ENCODE assay signal across 40 cellular contexts in the genomic region with DNA sequence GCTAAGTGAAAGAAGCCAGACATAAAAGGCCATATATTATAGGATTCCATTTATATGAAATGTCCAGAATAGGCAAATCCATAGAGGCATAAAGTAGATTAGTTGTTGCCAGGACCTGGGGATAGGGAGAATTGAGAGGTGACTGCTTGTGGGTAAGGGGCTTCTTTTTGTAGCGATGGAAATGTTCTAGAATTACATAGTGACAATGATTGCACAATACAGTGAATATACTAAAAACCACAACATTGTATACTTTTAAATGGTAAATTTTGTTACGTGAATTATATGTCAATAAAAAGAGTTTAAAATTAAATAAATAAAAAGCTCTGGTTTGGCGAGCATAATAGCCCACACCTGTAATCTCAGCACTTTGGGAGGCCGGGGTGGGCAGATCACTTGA.
"Had no signal": no experiment of that assay in that cellular context is flagged by ENCODE, and none has a peak within 500 bp of the region (broad histone marks: within the 10 kb centered on the region; RNA-seq: fewer than 3 reads in every experiment).

No MANE protein-coding gene starts in this region.

- H3K4me1 Mint-ChIP-seq: activated naive CD4-positive, alpha-beta T cell treated with anti-CD3 and anti-CD28 coated beads, Interleukin-2, amount 10 ng/mL, durations not matched to agents 7 days and 5 days; activated naive CD4-positive, alpha-beta T cell treated with anti-CD3 and anti-CD28 coated beads, Interleukin-2, amount 50 U/mL, for 24 hours; activated naive CD8-positive, alpha-beta T cell treated with anti-CD3 and anti-CD28 coated beads for 36 hours; activated naive CD8-positive, alpha-beta T cell treated with anti-CD3 and anti-CD28 coated beads, Interleukin-2, amount 10 ng/mL, durations not matched to agents 7 days and 5 days; activated naive CD8-positive, alpha-beta T cell treated with anti-CD3 and anti-CD28 coated beads, Interleukin-2, amount 50 U/mL, for 24 hours; activated T-helper 17 cell treated with anti-CD3 and anti-CD28 coated beads, Interleukin-2, amount 50 U/mL, for 72 hours; brain; central memory CD8-positive, alpha-beta T cell had no signal

- H3K4me3 Mint-ChIP-seq: activated naive CD4-positive, alpha-beta T cell treated with anti-CD3 and anti-CD28 coated beads for 36 hours; activated naive CD4-positive, alpha-beta T cell treated with anti-CD3 and anti-CD28 coated beads, Interleukin-2, amount 10 ng/mL, durations not matched to agents 7 days and 5 days; activated naive CD4-positive, alpha-beta T cell treated with anti-CD3 and anti-CD28 coated beads, Interleukin-2, amount 50 U/mL, for 24 hours; activated naive CD8-positive, alpha-beta T cell; activated naive CD8-positive, alpha-beta T cell treated with anti-CD3 and anti-CD28 coated beads for 36 hours; activated naive CD8-positive, alpha-beta T cell treated with anti-CD3 and anti-CD28 coated beads, Interleukin-2, amount 10 ng/mL, durations not matched to agents 7 days and 5 days; activated naive CD8-positive, alpha-beta T cell treated with anti-CD3 and anti-CD28 coated beads, Interleukin-2, amount 50 U/mL, for 24 hours; activated T-cell treated with anti-CD3 and anti-CD28 coated beads, Interleukin-2, amount 50 U/mL, for 24 hours; activated T-cell treated with anti-CD3 and anti-CD28 coated beads, Interleukin-2, amount 50 U/mL, for 4 hours; activated T-cell treated with anti-CD3 and anti-CD28 coated beads, Interleukin-2, amount 50 U/mL, for 72 hours; activated T-helper 1 cell treated with anti-CD3 and anti-CD28 coated beads, Interleukin-12 subunit alpha, Interleukin-12 subunit beta, Interleukin-2, Interleukin-4 antibody, amounts not matched to agents 30 ng/mL and 10 ng/mL and 1 ng/mL, durations not matched to agents 14 hours and 24 hours and 36 hours; activated T-helper 17 cell treated with anti-CD3 and anti-CD28 coated beads, Interleukin-2, amount 50 U/mL, for 72 hours; brain; central memory CD8-positive, alpha-beta T cell had no signal

- H3K27me3 ChIP-seq: adrenal gland, ascending aorta, body of pancreas, brain microvascular endothelial cell, breast epithelium, cardiac muscle cell had no signal

- DNase-seq: activated effector memory CD4-positive, alpha-beta T cell treated with anti-CD3 and anti-CD28 coated beads, Interleukin-2, amount 50 U/mL, for 16 hours; activated effector memory CD4-positive, alpha-beta T cell treated with Interleukin-2 at 50 U/mL for 16 hours; activated gamma-delta T cell; activated gamma-delta T cell treated with Interleukin-2 at 50 U/mL for 16 hours; activated naive CD4-positive, alpha-beta T cell; activated naive CD4-positive, alpha-beta T cell treated with anti-CD3 and anti-CD28 coated beads for 36 hours; activated naive CD4-positive, alpha-beta T cell treated with anti-CD3 and anti-CD28 coated beads, Interleukin-2, amount 10 ng/mL, durations not matched to agents 7 days and 5 days; activated naive CD4-positive, alpha-beta T cell treated with anti-CD3 and anti-CD28 coated beads, Interleukin-2, amount 50 U/mL, for 16 hours; activated naive CD4-positive, alpha-beta T cell treated with Interleukin-2 at 50 U/mL for 16 hours; activated naive CD8-positive, alpha-beta T cell treated with anti-CD3 and anti-CD28 coated beads for 36 hours; activated naive CD8-positive, alpha-beta T cell treated with anti-CD3 and anti-CD28 coated beads, Interleukin-2, amount 10 ng/mL, durations not matched to agents 7 days and 5 days; activated naive CD8-positive, alpha-beta T cell treated with anti-CD3 and anti-CD28 coated beads, Interleukin-2, amount 50 U/mL, for 24 hours; activated T-cell treated with anti-CD3 and anti-CD28 coated beads, Interleukin-2, amount 50 U/mL, for 1 hour; activated T-cell treated with anti-CD3 and anti-CD28 coated beads, Interleukin-2, amount 50 U/mL, for 24 hours; activated T-cell treated with anti-CD3 and anti-CD28 coated beads, Interleukin-2, amount 50 U/mL, for 4 hours; activated T-cell treated with anti-CD3 and anti-CD28 coated beads, Interleukin-2, amount 50 U/mL, for 48 hours; activated T-cell treated with anti-CD3 and anti-CD28 coated beads, Interleukin-2, amount 50 U/mL, for 72 hours; adrenal gland; amniotic stem cell; amygdala; anterior cingulate cortex; aorta; body of pancreas; brain microvascular endothelial cell; caudate nucleus; central memory CD4-positive, alpha-beta T cell; cerebellar nuclear complex had no signal

- H3K9me3 Mint-ChIP-seq: activated T-helper 17 cell treated with anti-CD3 and anti-CD28 coated beads, Interleukin-2, amount 50 U/mL, for 72 hours; central memory CD8-positive, alpha-beta T cell had no signal

- H3K27me3 Mint-ChIP-seq: activated naive CD4-positive, alpha-beta T cell treated with anti-CD3 and anti-CD28 coated beads, Interleukin-2, amount 50 U/mL, for 24 hours; activated naive CD8-positive, alpha-beta T cell; activated naive CD8-positive, alpha-beta T cell treated with anti-CD3 and anti-CD28 coated beads for 36 hours; activated naive CD8-positive, alpha-beta T cell treated with anti-CD3 and anti-CD28 coated beads, Interleukin-2, amount 10 ng/mL, durations not matched to agents 7 days and 5 days; activated naive CD8-positive, alpha-beta T cell treated with anti-CD3 and anti-CD28 coated beads, Interleukin-2, amount 50 U/mL, for 24 hours; activated T-cell treated with anti-CD3 and anti-CD28 coated beads, Interleukin-2, amount 50 U/mL, for 24 hours; activated T-helper 17 cell treated with anti-CD3 and anti-CD28 coated beads, Interleukin-2, amount 50 U/mL, for 72 hours had no signal

- H3K27ac ChIP-seq: adrenal gland, ascending aorta, body of pancreas, brain microvascular endothelial cell, breast epithelium, cardiac muscle cell had no signal

- H3K9me3 ChIP-seq: adrenal gland, ascending aorta, body of pancreas, breast epithelium had no signal

- ATAC-seq: activated naive CD4-positive, alpha-beta T cell treated with anti-CD3 and anti-CD28 coated beads, Interleukin-2, amount 50 U/mL, for 72 hours; activated naive CD8-positive, alpha-beta T cell treated with anti-CD3 and anti-CD28 coated beads, Interleukin-2, amount 50 U/mL, for 24 hours; activated T-cell treated with anti-CD3 and anti-CD28 coated beads, Interleukin-2, amount 50 U/mL, for 4 hours; activated T-cell treated with anti-CD3 and anti-CD28 coated beads, Interleukin-2, amount 50 U/mL, for 72 hours; activated T-helper 17 cell treated with anti-CD3 and anti-CD28 coated beads, Interleukin-2, amount 50 U/mL, for 72 hours; body of pancreas had no signal

- H3K27ac Mint-ChIP-seq: activated naive CD4-positive, alpha-beta T cell treated with anti-CD3 and anti-CD28 coated beads for 36 hours; activated naive CD4-positive, alpha-beta T cell treated with anti-CD3 and anti-CD28 coated beads, Interleukin-2, amount 10 ng/mL, durations not matched to agents 7 days and 5 days; activated naive CD4-positive, alpha-beta T cell treated with anti-CD3 and anti-CD28 coated beads, Interleukin-2, amount 50 U/mL, for 24 hours; activated naive CD8-positive, alpha-beta T cell; activated naive CD8-positive, alpha-beta T cell treated with anti-CD3 and anti-CD28 coated beads for 36 hours; activated naive CD8-positive, alpha-beta T cell treated with anti-CD3 and anti-CD28 coated beads, Interleukin-2, amount 10 ng/mL, durations not matched to agents 7 days and 5 days; activated naive CD8-positive, alpha-beta T cell treated with anti-CD3 and anti-CD28 coated beads, Interleukin-2, amount 50 U/mL, for 24 hours; activated T-cell treated with anti-CD3 and anti-CD28 coated beads, Interleukin-2, amount 50 U/mL, for 24 hours; activated T-cell treated with anti-CD3 and anti-CD28 coated beads, Interleukin-2, amount 50 U/mL, for 72 hours; activated T-helper 1 cell treated with anti-CD3 and anti-CD28 coated beads, Interleukin-12 subunit alpha, Interleukin-12 subunit beta, Interleukin-2, Interleukin-4 antibody, amounts not matched to agents 30 ng/mL and 10 ng/mL and 1 ng/mL, durations not matched to agents 14 hours and 24 hours and 36 hours; activated T-helper 17 cell treated with anti-CD3 and anti-CD28 coated beads, Interleukin-2, amount 50 U/mL, for 72 hours; activated T-helper 2 cell treated with anti-CD3 and anti-CD28 coated beads, Interferon-gamma antibody, Interleukin-2, Interleukin-4, amounts not matched to agents 10 μg/mL and 5 μg/mL and 100 μg/mL, durations not matched to agents 14 hours and 24 hours and 36 hours; brain had no signal

- FAIRE-seq: astrocyte, bronchial epithelial cell had no signal

- H3K4me1 ChIP-seq: adrenal gland, ascending aorta, body of pancreas, breast epithelium had no signal

- H3K4me3 ChIP-seq: adrenal gland, ascending aorta, body of pancreas, breast epithelium, cardiac muscle cell had no signal

- H3K36me3 ChIP-seq: adrenal gland, ascending aorta, brain microvascular endothelial cell, breast epithelium, cardiac muscle cell had no signal

- H3K36me3 Mint-ChIP-seq: activated naive CD4-positive, alpha-beta T cell treated with anti-CD3 and anti-CD28 coated beads, Interleukin-2, amount 10 ng/mL, durations not matched to agents 7 days and 5 days; activated naive CD4-positive, alpha-beta T cell treated with anti-CD3 and anti-CD28 coated beads, Interleukin-2, amount 50 U/mL, for 24 hours; activated naive CD8-positive, alpha-beta T cell; activated naive CD8-positive, alpha-beta T cell treated with anti-CD3 and anti-CD28 coated beads for 36 hours; brain had no signal
